ENCODE assay signal across 15 cellular contexts in the genomic region with DNA sequence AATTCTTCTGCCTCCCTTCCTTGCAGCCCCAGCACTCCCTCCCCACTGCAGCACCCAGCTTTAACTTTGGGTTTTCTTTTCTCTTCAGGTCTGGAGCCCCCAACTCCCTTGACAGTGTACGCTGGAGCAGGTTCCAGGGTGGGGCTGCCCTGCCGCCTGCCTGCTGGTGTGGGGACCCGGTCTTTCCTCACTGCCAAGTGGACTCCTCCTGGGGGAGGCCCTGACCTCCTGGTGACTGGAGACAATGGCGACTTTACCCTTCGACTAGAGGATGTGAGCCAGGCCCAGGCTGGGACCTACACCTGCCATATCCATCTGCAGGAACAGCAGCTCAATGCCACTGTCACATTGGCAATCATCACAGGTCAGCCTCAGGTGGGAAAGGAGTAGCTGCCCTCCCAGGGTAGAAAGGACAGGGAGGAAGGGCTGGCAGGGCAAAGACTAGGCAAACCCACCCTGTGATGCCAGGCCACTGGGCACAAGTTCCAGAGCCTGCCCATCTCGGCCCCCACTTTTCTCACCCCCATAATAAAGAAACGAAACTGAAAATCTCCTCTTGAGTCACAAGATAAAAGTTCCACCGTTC. TPM values are rescaled to one million over a fixed set of nuclear protein-coding genes. Genes with fewer than 3 reads are reported as not detected.
DNase-seq lines count a peak whose midpoint lies in the region; ATAC-seq and TF ChIP-seq lines count a peak whose summit lies in the region.
"Had no signal": no experiment of that assay in that cellular context is flagged by ENCODE, and none has a peak within 500 bp of the region (broad histone marks: within the 10 kb centered on the region; RNA-seq: fewer than 3 reads in every experiment).

No MANE protein-coding gene starts in this region.

- H3K9ac ChIP-seq in neural progenitor cell, result no peak overlapping the region

- POLR2A ChIA-PET in activated naive CD8-positive, alpha-beta T cell treated with anti-CD3 and anti-CD28 coated beads, Interleukin-2, amount 10 ng/mL, durations not matched to agents 7 days and 5 days (lab: Charles Lee), result interaction anchor here (1.0 to 5.2 kb wide), 9 partner anchors 9 to 87 kb away, joined by 3 to 43 read pairs (median 7); partner anchors contain the start of genes CDCA3, COPS7A, MLF2 and PTMS

- H3K4me2 ChIP-seq in neural progenitor cell, result no peak overlapping the region

- no peaks in the 10 kb centered on the region for H3K9me3 ChIP-seq in neural progenitor cell (ENCODE audit: low read depth)
- H3K9me3 ChIP-seq: gastrocnemius medialis had no signal

- H3K27ac Mint-ChIP-seq in activated CD4-positive, alpha-beta T cell treated with anti-CD3 and anti-CD28 coated beads, Interleukin-2, amount 10 ng/mL, durations not matched to agents 24 days and 14 days, result peak overlapping the region; percentile 75
- peak overlapping the region in 1 of 3 donors; percentile 83 for H3K27ac Mint-ChIP-seq in IgD-negative memory B cell
- H3K27ac Mint-ChIP-seq in activated naive CD8-positive, alpha-beta T cell treated with anti-CD3 and anti-CD28 coated beads, Interleukin-2, amount 10 ng/mL, durations not matched to agents 7 days and 5 days, result peak overlapping the region; percentile 95
- H3K27ac Mint-ChIP-seq in neural progenitor cell, result peak overlapping the region; percentile 33

- H3K4me1 Mint-ChIP-seq in activated CD4-positive, alpha-beta T cell treated with anti-CD3 and anti-CD28 coated beads, Interleukin-2, amount 10 ng/mL, durations not matched to agents 24 days and 14 days, result peaks cover 72% of the 10 kb centered on the region
- H3K4me1 Mint-ChIP-seq in IgD-negative memory B cell, result peaks cover 4 to 11% (median 11%) of the 10 kb centered on the region in 3 donors
- H3K4me1 Mint-ChIP-seq in activated naive CD8-positive, alpha-beta T cell treated with anti-CD3 and anti-CD28 coated beads, Interleukin-2, amount 10 ng/mL, durations not matched to agents 7 days and 5 days, result peaks cover 58% of the 10 kb centered on the region
- peaks cover 56% of the 10 kb centered on the region for H3K4me1 Mint-ChIP-seq in neural progenitor cell

- peaks cover 69% of the 10 kb centered on the region for H3K36me3 Mint-ChIP-seq in activated CD4-positive, alpha-beta T cell treated with anti-CD3 and anti-CD28 coated beads, Interleukin-2, amount 10 ng/mL, durations not matched to agents 24 days and 14 days (ENCODE audit: low read depth)
- H3K36me3 Mint-ChIP-seq in IgD-negative memory B cell (peaks cover 2% of the 10 kb centered on the region), neural progenitor cell (peaks cover 38% of the 10 kb centered on the region)
- peaks cover 31% of the 10 kb centered on the region for H3K36me3 Mint-ChIP-seq in activated naive CD8-positive, alpha-beta T cell treated with anti-CD3 and anti-CD28 coated beads, Interleukin-2, amount 10 ng/mL, durations not matched to agents 7 days and 5 days

- no peak overlapping the region for H2AFZ ChIP-seq in neural progenitor cell (replicated peaks)

- H3K4me1 ChIP-seq in neural progenitor cell, result peaks cover 62% of the 10 kb centered on the region

- H3K36me3 ChIP-seq in neural progenitor cell, result peaks cover 5% of the 10 kb centered on the region
- H3K36me3 ChIP-seq: gastrocnemius medialis had no signal

- H3K79me2 ChIP-seq in neural progenitor cell (ENCODE audit: low read depth), result peaks cover 8% of the 10 kb centered on the region

- ATAC-seq in activated naive CD8-positive, alpha-beta T cell treated with anti-CD3 and anti-CD28 coated beads, Interleukin-2, amount 10 ng/mL, durations not matched to agents 7 days and 5 days (ENCODE audit: low read depth), result no peak
- ATAC-seq: gastrocnemius medialis had no signal

- no peak for TF ChIP-seq CTCF in neural progenitor cell (IDR thresholded peaks at IDR 0.05)

- H3K27me3 ChIP-seq in neural progenitor cell, result peaks cover 18% of the 10 kb centered on the region
- H3K27me3 ChIP-seq: gastrocnemius medialis had no signal

- intact Hi-C loops in activated CD4-positive, alpha-beta T cell treated with anti-CD3 and anti-CD28 coated beads, Interleukin-2, amount 10 ng/mL, durations not matched to agents 24 days and 14 days (cut with micrococcal nuclease), result loop anchor here (1.0 kb wide), 1 partner anchor 9 kb away; the partner anchor contains the start of gene PTMS

- H3F3A ChIP-seq in neural progenitor cell (ENCODE audit: low read depth), result peaks cover 59% of the 10 kb centered on the region

- DNase-seq in activated CD4-positive, alpha-beta T cell treated with anti-CD3 and anti-CD28 coated beads, Interleukin-2, amount 10 ng/mL, durations not matched to agents 24 days and 14 days, result no peak
- no peak for DNase-seq in activated CD4-positive, alpha-beta T cell treated with anti-CD3 and anti-CD28 coated beads, Interleukin-2, amount 50 U/mL, for 4 hours
- no peak for DNase-seq in activated naive CD8-positive, alpha-beta T cell treated with anti-CD3 and anti-CD28 coated beads, Interleukin-2, amount 10 ng/mL, durations not matched to agents 7 days and 5 days
- no peak for DNase-seq in neural progenitor cell (ENCODE audit: low spot score)
- no peak for DNase-seq in central memory CD4-positive, alpha-beta T cell
- DNase-seq in Kasumi-1 (lab: John Stamatoyannopoulos, UW), result no peak
- DNase-seq in NOMO-1 (lab: John Stamatoyannopoulos, UW; ENCODE audit: unreplicated experiment in 2 of 2), result no peak
- DNase-seq: activated CD4-positive, alpha-beta T cell treated with anti-CD3 and anti-CD28 coated beads for 4 hours; gastrocnemius medialis; GOT3; mammary epithelial cell; NCI-H1694; stimulated activated CD4-positive, alpha-beta T cell treated with anti-CD3 and anti-CD28 coated beads, Interleukin-12 subunit alpha, Interleukin-12 subunit beta, amount 100 ng/mL, for 4 hours; SW 1271 had no signal

- no peaks in the 10 kb centered on the region for H3K27me3 Mint-ChIP-seq in activated CD4-positive, alpha-beta T cell treated with anti-CD3 and anti-CD28 coated beads, Interleukin-2, amount 10 ng/mL, durations not matched to agents 24 days and 14 days
- H3K27me3 Mint-ChIP-seq in IgD-negative memory B cell (peaks cover 48% of the 10 kb centered on the region), neural progenitor cell (ENCODE audit: insufficient read depth, low read depth) (peaks cover 32% of the 10 kb centered on the region)
- no peaks in the 10 kb centered on the region for H3K27me3 Mint-ChIP-seq in activated naive CD8-positive, alpha-beta T cell treated with anti-CD3 and anti-CD28 coated beads, Interleukin-2, amount 10 ng/mL, durations not matched to agents 7 days and 5 days

- H3K9me3 Mint-ChIP-seq in activated CD4-positive, alpha-beta T cell treated with anti-CD3 and anti-CD28 coated beads, Interleukin-2, amount 10 ng/mL, durations not matched to agents 24 days and 14 days, result no peaks in the 10 kb centered on the region
- H3K9me3 Mint-ChIP-seq in IgD-negative memory B cell, result no peaks in the 10 kb centered on the region
- no peaks in the 10 kb centered on the region for H3K9me3 Mint-ChIP-seq in activated naive CD8-positive, alpha-beta T cell treated with anti-CD3 and anti-CD28 coated beads, Interleukin-2, amount 10 ng/mL, durations not matched to agents 7 days and 5 days
- H3K9me3 Mint-ChIP-seq in neural progenitor cell, result no peaks in the 10 kb centered on the region

- H3K4me3 ChIP-seq in neural progenitor cell, result no peak overlapping the region
- H3K4me3 ChIP-seq: gastrocnemius medialis had no signal

- H3K27ac ChIP-seq in neural progenitor cell, result no peak overlapping the region
- H3K27ac ChIP-seq: gastrocnemius medialis had no signal

- H4K20me1 ChIP-seq in neural progenitor cell (ENCODE audit: low read depth), result peaks cover 34% of the 10 kb centered on the region

- H3K4me3 Mint-ChIP-seq in activated CD4-positive, alpha-beta T cell treated with anti-CD3 and anti-CD28 coated beads, Interleukin-2, amount 10 ng/mL, durations not matched to agents 24 days and 14 days, result peak overlapping the region; percentile 83
- H3K4me3 Mint-ChIP-seq in IgD-negative memory B cell (peak overlapping the region in 3 of 4 donors; percentile 24 to 79 (median 48)), neural progenitor cell (peak overlapping the region; percentile 33)
- H3K4me3 Mint-ChIP-seq in activated naive CD8-positive, alpha-beta T cell treated with anti-CD3 and anti-CD28 coated beads, Interleukin-2, amount 10 ng/mL, durations not matched to agents 7 days and 5 days, result peak overlapping the region; percentile 88

RNA-seq across cellular contexts. Expression of gene LAG3, which starts 3.0 kb away (rescaled TPM):
- total RNA-seq in activated CD4-positive, alpha-beta T cell treated with anti-CD3 and anti-CD28 coated beads, Interleukin-2, amount 10 ng/mL, durations not matched to agents 24 days and 14 days, result 253 and 269 TPM in 2 replicates
- 0.88 TPM for polyA plus RNA-seq in IgD-negative memory B cell
- 10 to 100 TPM; 46.6 to 52.1 TPM for total RNA-seq in activated naive CD8-positive, alpha-beta T cell treated with anti-CD3 and anti-CD28 coated beads, Interleukin-2, amount 10 ng/mL, durations not matched to agents 7 days and 5 days
- 0.45 and 2.9 TPM in 2 replicates for total RNA-seq in neural progenitor cell (ENCODE audit: low replicate concordance)
- total RNA-seq: gastrocnemius medialis had no signal

RNA-seq across cellular contexts. Expression of gene PTMS, which starts 9.1 kb away (rescaled TPM):
- 245 and 267 TPM in 2 replicates for total RNA-seq in activated CD4-positive, alpha-beta T cell treated with anti-CD3 and anti-CD28 coated beads, Interleukin-2, amount 10 ng/mL, durations not matched to agents 24 days and 14 days
- polyA plus RNA-seq in IgD-negative memory B cell, result 2.5 TPM
- total RNA-seq in activated naive CD8-positive, alpha-beta T cell treated with anti-CD3 and anti-CD28 coated beads, Interleukin-2, amount 10 ng/mL, durations not matched to agents 7 days and 5 days, result 10 to 100 TPM; 36.2 to 43.5 TPM
- 134 and 608 TPM in 2 replicates for total RNA-seq in neural progenitor cell (ENCODE audit: low replicate concordance)

RNA-seq across cellular contexts. Expression of gene CD4, which starts 14.1 kb away (rescaled TPM):
- 264 and 271 TPM in 2 replicates for total RNA-seq in activated CD4-positive, alpha-beta T cell treated with anti-CD3 and anti-CD28 coated beads, Interleukin-2, amount 10 ng/mL, durations not matched to agents 24 days and 14 days
- polyA plus RNA-seq in IgD-negative memory B cell, result 6.6 TPM
- total RNA-seq in activated naive CD8-positive, alpha-beta T cell treated with anti-CD3 and anti-CD28 coated beads, Interleukin-2, amount 10 ng/mL, durations not matched to agents 7 days and 5 days, result 1 to 10 TPM; 2.6 to 3.0 TPM
- total RNA-seq in neural progenitor cell (ENCODE audit: low replicate concordance), result 2.0 and 2.5 TPM in 2 replicates

RNA-seq across cellular contexts. Expression of gene MLF2, which starts 22.3 kb away (rescaled TPM):
- total RNA-seq in activated CD4-positive, alpha-beta T cell treated with anti-CD3 and anti-CD28 coated beads, Interleukin-2, amount 10 ng/mL, durations not matched to agents 24 days and 14 days, result 163 and 180 TPM in 2 replicates
- polyA plus RNA-seq in IgD-negative memory B cell, result 152 TPM
- 100 to 1,000 TPM; 108 to 118 TPM for total RNA-seq in activated naive CD8-positive, alpha-beta T cell treated with anti-CD3 and anti-CD28 coated beads, Interleukin-2, amount 10 ng/mL, durations not matched to agents 7 days and 5 days
- 120 and 164 TPM in 2 replicates for total RNA-seq in neural progenitor cell (ENCODE audit: low replicate concordance)

RNA-seq across cellular contexts. Expression of gene GPR162, which starts 46.3 kb away (rescaled TPM):
- 0.21 and 0.43 TPM in 2 replicates for total RNA-seq in activated CD4-positive, alpha-beta T cell treated with anti-CD3 and anti-CD28 coated beads, Interleukin-2, amount 10 ng/mL, durations not matched to agents 24 days and 14 days
- not detected for polyA plus RNA-seq in IgD-negative memory B cell
- total RNA-seq in activated naive CD8-positive, alpha-beta T cell treated with anti-CD3 and anti-CD28 coated beads, Interleukin-2, amount 10 ng/mL, durations not matched to agents 7 days and 5 days, result under 1 TPM; 0.30 to 0.51 TPM
- total RNA-seq in neural progenitor cell (ENCODE audit: low replicate concordance), result 10.0 and 27.6 TPM in 2 replicates

Comparison
In these comparisons a context has a peak if more than half of its experiments do, and no peak if none do; other contexts are left out.
1. H3K4me3 Mint-ChIP-seq: peak in every context shown above with its lines; median percentile 88 in activated naive CD8-positive, alpha-beta T cell treated with anti-CD3 and anti-CD28 coated beads, Interleukin-2, amount 10 ng/mL, durations not matched to agents 7 days and 5 days; 83 in activated CD4-positive, alpha-beta T cell treated with anti-CD3 and anti-CD28 coated beads, Interleukin-2, amount 10 ng/mL, durations not matched to agents 24 days and 14 days; 48 in IgD-negative memory B cell; 33 in neural progenitor cell.
2. RNA of gene LAG3, which starts 3.0 kb away (total RNA-seq): 253 to 269 TPM in activated CD4-positive, alpha-beta T cell treated with anti-CD3 and anti-CD28 coated beads, Interleukin-2, amount 10 ng/mL, durations not matched to agents 24 days and 14 days and 46.6 to 52.1 TPM in activated naive CD8-positive, alpha-beta T cell treated with anti-CD3 and anti-CD28 coated beads, Interleukin-2, amount 10 ng/mL, durations not matched to agents 7 days and 5 days; 0.45 to 2.9 TPM in neural progenitor cell; every median in the first group is over 10 times any median in the second.
3. RNA of gene CD4, which starts 14.1 kb away (total RNA-seq): 264 to 271 TPM in activated CD4-positive, alpha-beta T cell treated with anti-CD3 and anti-CD28 coated beads, Interleukin-2, amount 10 ng/mL, durations not matched to agents 24 days and 14 days; 2.6 to 3.0 TPM in activated naive CD8-positive, alpha-beta T cell treated with anti-CD3 and anti-CD28 coated beads, Interleukin-2, amount 10 ng/mL, durations not matched to agents 7 days and 5 days and 2.0 to 2.5 TPM in neural progenitor cell; every median in the first group is over 10 times any median in the second.